Comparison of ENCODE assay signal across 10 cellular contexts in genomic region chr7:130919316-130920103, GRCh38.
DNase-seq lines count a peak whose midpoint lies in the region; ATAC-seq and TF ChIP-seq lines count a peak whose summit lies in the region.
"Had no signal": no experiment of that assay in that cellular context is flagged by ENCODE, and none has a peak within 500 bp of the region (broad histone marks: within the 10 kb centered on the region; RNA-seq: fewer than 3 reads in every experiment).

No MANE protein-coding gene starts in this region.

- CTCF ChIA-PET in activated naive CD4-positive, alpha-beta T cell treated with anti-CD3 and anti-CD28 coated beads for 36 hours (lab: Charles Lee) = no interaction called here
- CTCF ChIA-PET in activated CD4-positive, alpha-beta memory T cell treated with anti-CD3 and anti-CD28 coated beads for 36 hours (lab: Charles Lee) = interaction anchor here (1.2 kb wide), 1 partner anchor 22 kb away, joined by 4 read pairs; no protein-coding TSS in a partner anchor

- no peak overlapping the region for H3K9ac ChIP-seq in fibroblast of lung (ENCODE audit: insufficient read depth, low read length)

- POLR2A ChIA-PET in activated CD4-positive, alpha-beta memory T cell treated with anti-CD3 and anti-CD28 coated beads for 36 hours (lab: Charles Lee) = interaction anchor here (0.6 to 2.2 kb wide), 3 partner anchors 25 to 27 kb away, joined by 4 to 8 read pairs (median 6); no protein-coding TSS in a partner anchor

- intact Hi-C loops in activated naive CD4-positive, alpha-beta T cell treated with anti-CD3 and anti-CD28 coated beads for 36 hours (cut with micrococcal nuclease) = no loop called here
- intact Hi-C loops in activated CD4-positive, alpha-beta memory T cell treated with anti-CD3 and anti-CD28 coated beads for 36 hours (cut with micrococcal nuclease) = no loop called here

- DNase-seq in activated naive CD4-positive, alpha-beta T cell treated with anti-CD3 and anti-CD28 coated beads for 36 hours = no peak
- DNase-seq in activated naive CD4-positive, alpha-beta T cell treated with anti-CD3 and anti-CD28 coated beads, Interleukin-2, amount 50 U/mL, for 16 hours = no peak
- no peak for DNase-seq in activated CD4-positive, alpha-beta memory T cell treated with anti-CD3 and anti-CD28 coated beads for 36 hours
- DNase-seq in fibroblast of lung (ENCODE audit: low read depth in 2 of 2) = no peak
- no peak for DNase-seq in thoracic aorta (ENCODE audit: low spot score)
- DNase-seq in NCI-H187 treated with DMSO at 0.1 percent for 48 hours (lab: John Stamatoyannopoulos, UW) = no peak
- DNase-seq in T-helper 9 cell = no peak
- DNase-seq in endothelial cell (ENCODE audit: low spot score) = no peak
- DNase-seq: activated CD4-positive, alpha-beta T cell treated with anti-CD3 and anti-CD28 coated beads, Interleukin-2, amount 50 U/mL, for 4 hours had no signal

- H3K36me3 Mint-ChIP-seq in activated naive CD4-positive, alpha-beta T cell treated with anti-CD3 and anti-CD28 coated beads for 36 hours (ENCODE audit: low read depth) = peaks cover 60% of the 10 kb centered on the region
- H3K36me3 Mint-ChIP-seq in activated CD4-positive, alpha-beta memory T cell treated with anti-CD3 and anti-CD28 coated beads for 36 hours = peaks cover 84% of the 10 kb centered on the region
- no peaks in the 10 kb centered on the region for H3K36me3 Mint-ChIP-seq in endothelial cell (ENCODE audit: low read depth, unreplicated experiment)

- H3K4me3 Mint-ChIP-seq in activated naive CD4-positive, alpha-beta T cell treated with anti-CD3 and anti-CD28 coated beads for 36 hours = peak overlapping the region; percentile 6
- peak overlapping the region; percentile 47 for H3K4me3 Mint-ChIP-seq in activated CD4-positive, alpha-beta memory T cell treated with anti-CD3 and anti-CD28 coated beads for 36 hours
- H3K4me3 Mint-ChIP-seq in endothelial cell (ENCODE audit: unreplicated experiment) = no peak overlapping the region

- H3K27ac Mint-ChIP-seq in activated naive CD4-positive, alpha-beta T cell treated with anti-CD3 and anti-CD28 coated beads for 36 hours = peak overlapping the region; percentile 92
- peak overlapping the region; percentile 92 for H3K27ac Mint-ChIP-seq in activated CD4-positive, alpha-beta memory T cell treated with anti-CD3 and anti-CD28 coated beads for 36 hours
- no peak overlapping the region for H3K27ac Mint-ChIP-seq in endothelial cell (ENCODE audit: unreplicated experiment)

- H3K27me3 Mint-ChIP-seq in activated naive CD4-positive, alpha-beta T cell treated with anti-CD3 and anti-CD28 coated beads for 36 hours (ENCODE audit: low read depth) = no peaks in the 10 kb centered on the region
- H3K27me3 Mint-ChIP-seq in activated CD4-positive, alpha-beta memory T cell treated with anti-CD3 and anti-CD28 coated beads for 36 hours = no peaks in the 10 kb centered on the region
- peaks cover 1% of the 10 kb centered on the region for H3K27me3 Mint-ChIP-seq in endothelial cell (ENCODE audit: unreplicated experiment)

- H3K36me3 ChIP-seq in fibroblast of lung (ENCODE audit: control insufficient read depth, insufficient read depth, low read length) (peaks cover 6% of the 10 kb centered on the region), thoracic aorta (no peaks in the 10 kb centered on the region)

- H3K27me3 ChIP-seq in fibroblast of lung (ENCODE audit: control insufficient read depth, insufficient read depth, low read length) (no peaks in the 10 kb centered on the region), thoracic aorta (replicated peaks; ENCODE audit: insufficient read depth) (no peaks in the 10 kb centered on the region)
- H3K27me3 ChIP-seq: neutrophil had no signal

- no peak for TF ChIP-seq CTCF in fibroblast of lung (conservative IDR thresholded peaks at IDR 0.05 in 1 of 2, IDR thresholded peaks at IDR 0.05 in 1 of 2; ENCODE audit: low read depth in 1 of 2, low read length in 2 of 2)
- TF ChIP-seq CTCF in thoracic aorta (IDR thresholded peaks at IDR 0.05) = no peak
- no peak for TF ChIP-seq CTCF in endothelial cell (IDR thresholded peaks at IDR 0.05; ENCODE audit: unreplicated experiment)

- H3K27ac ChIP-seq in fibroblast of lung (ENCODE audit: insufficient read depth, low read length) (peak overlapping the region; percentile 93), thoracic aorta (peak overlapping the region; percentile 18 to 80)
- H3K27ac ChIP-seq: neutrophil had no signal

- ATAC-seq in thoracic aorta (ENCODE audit: insufficient number of reproducible peaks, low FRiP score, low read depth) = no peak

- H4K20me1 ChIP-seq in fibroblast of lung (ENCODE audit: control insufficient read depth, extremely low read depth, insufficient read depth, low read length) = no peaks in the 10 kb centered on the region

- no peak overlapping the region for H2AFZ ChIP-seq in fibroblast of lung (ENCODE audit: low read length)

- H3K79me2 ChIP-seq in fibroblast of lung (ENCODE audit: control insufficient read depth, insufficient read depth, low read length) = peaks cover 97% of the 10 kb centered on the region

- no peaks in the 10 kb centered on the region for H3K9me3 Mint-ChIP-seq in activated naive CD4-positive, alpha-beta T cell treated with anti-CD3 and anti-CD28 coated beads for 36 hours
- no peaks in the 10 kb centered on the region for H3K9me3 Mint-ChIP-seq in activated CD4-positive, alpha-beta memory T cell treated with anti-CD3 and anti-CD28 coated beads for 36 hours
- H3K9me3 Mint-ChIP-seq in endothelial cell (ENCODE audit: unreplicated experiment) = no peaks in the 10 kb centered on the region

- H3K4me1 ChIP-seq in fibroblast of lung (ENCODE audit: control insufficient read depth, extremely low read depth, insufficient read depth, low read length) = peaks cover 70% of the 10 kb centered on the region
- peaks cover 62 to 94% of the 10 kb centered on the region in 2 donors for H3K4me1 ChIP-seq in thoracic aorta (ENCODE audit: control insufficient read depth in 1 of 2, low read depth in 2 of 2)

- no peak overlapping the region for H3K4me2 ChIP-seq in fibroblast of lung (ENCODE audit: extremely low read depth, insufficient read depth, low read length)

- H3K9me3 ChIP-seq in fibroblast of lung (ENCODE audit: control insufficient read depth, insufficient read depth, low read depth, low read length) = no peaks in the 10 kb centered on the region
- H3K9me3 ChIP-seq in thoracic aorta = no peaks in the 10 kb centered on the region
- H3K9me3 ChIP-seq: neutrophil had no signal

- H3K4me3 ChIP-seq in fibroblast of lung (replicated peaks in 1 of 4; ENCODE audit: control extremely low read depth in 1 of 4, insufficient read depth in 1 of 4, low read depth in 3 of 4, low read length in 4 of 4) (no peak overlapping the region), thoracic aorta (no peak overlapping the region)

- peaks cover 94% of the 10 kb centered on the region for H3K4me1 Mint-ChIP-seq in activated naive CD4-positive, alpha-beta T cell treated with anti-CD3 and anti-CD28 coated beads for 36 hours (ENCODE audit: low read depth)
- H3K4me1 Mint-ChIP-seq in activated CD4-positive, alpha-beta memory T cell treated with anti-CD3 and anti-CD28 coated beads for 36 hours (ENCODE audit: low read depth) = peaks cover 95% of the 10 kb centered on the region
- H3K4me1 Mint-ChIP-seq in endothelial cell (ENCODE audit: unreplicated experiment) = no peaks in the 10 kb centered on the region
